12 cellular contexts compared by ENCODE assay signal in the genomic region with DNA sequence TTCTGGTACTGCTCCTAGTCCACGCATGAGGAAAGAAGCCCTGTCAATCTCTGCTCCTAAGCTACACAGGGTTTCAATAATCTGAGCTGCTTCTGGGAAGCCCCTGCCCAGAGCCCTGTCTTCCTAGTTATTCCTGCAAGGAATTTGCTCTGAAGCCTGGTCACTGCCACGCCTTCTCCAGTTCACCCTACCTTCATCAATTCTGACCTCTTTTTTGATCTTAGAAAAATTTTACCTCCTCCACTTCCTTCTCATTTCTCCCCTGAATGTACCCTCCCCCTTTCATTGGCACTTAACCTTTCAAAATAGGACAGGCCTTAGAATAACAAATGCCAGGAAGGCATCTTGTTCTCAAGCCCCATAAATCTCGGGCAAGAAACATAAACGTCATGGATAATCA. TPM values are rescaled to one million over a fixed set of nuclear protein-coding genes. Genes with fewer than 3 reads are reported as not detected.
A peak's percentile ranks its signal among the peaks of the same experiment; 100 is the strongest.
DNase-seq lines count a peak whose midpoint lies in the region; ATAC-seq and TF ChIP-seq lines count a peak whose summit lies in the region.
"Had no signal": no experiment of that assay in that cellular context is flagged by ENCODE, and none has a peak within 500 bp of the region (broad histone marks: within the 10 kb centered on the region; RNA-seq: fewer than 3 reads in every experiment).

No MANE protein-coding gene starts in this region.

- BruUV-seq in HCT116 (replicated peaks; lab: Mats Ljungman, UMichigan): no TSS peak

- H3K27me3 ChIP-seq in HCT116 (ENCODE audit: insufficient read depth, low read length): no peaks in the 10 kb centered on the region
- H3K27me3 ChIP-seq in neutrophil: no peaks in the 10 kb centered on the region
- H3K27me3 ChIP-seq in prostate gland (replicated peaks; ENCODE audit: insufficient read depth): no peaks in the 10 kb centered on the region

- TF ChIP-seq CTCF in HCT116 (IDR thresholded peaks at IDR 0.05 in 2 of 3, conservative IDR thresholded peaks at IDR 0.05 in 1 of 3; ENCODE audit: borderline replicate concordance in 1 of 3, insufficient read depth in 1 of 3, low read depth in 2 of 3, low read length in 2 of 3) (no peak), neutrophil (IDR thresholded peaks at IDR 0.05) (no peak), prostate gland (IDR thresholded peaks at IDR 0.05) (no peak)

- no peak overlapping the region for H3K27ac ChIP-seq in HCT116 (ENCODE audit: low read depth, low read length)
- peak overlapping the region; percentile 97 for H3K27ac ChIP-seq in neutrophil
- no peak overlapping the region for H3K27ac ChIP-seq in prostate gland
- H3K27ac ChIP-seq: SK-N-MC had no signal

- WGBS in prostate gland: 46% methylated on average over 4 of the region's 4 CpGs

- H3K79me2 ChIP-seq in HCT116 (ENCODE audit: insufficient read depth, low read length): no peaks in the 10 kb centered on the region

- no peaks in the 10 kb centered on the region; the same call in 1 of the 2 replicates for H4K20me1 ChIP-seq in HCT116 (ENCODE audit: insufficient read depth)

- CTCF ChIA-PET in HCT116 (lab: Charles Lee): no interaction called here

- H3K4me1 ChIP-seq in HCT116 (ENCODE audit: control insufficient read depth in 1 of 2, insufficient read depth in 2 of 2, low read length in 2 of 2): no peaks in the 10 kb centered on the region; a peak in 1 of 4 replicates
- peaks cover 64 to 81% of the 10 kb centered on the region in 2 experiments for H3K4me1 ChIP-seq in neutrophil (ENCODE audit: control insufficient read depth in 1 of 2, insufficient read depth in 1 of 2, low read depth in 1 of 2, low read length in 1 of 2)
- no peaks in the 10 kb centered on the region for H3K4me1 ChIP-seq in prostate gland (replicated peaks)

- H3K4me3 ChIP-seq in HCT116 (replicated peaks in 1 of 2; ENCODE audit: low read depth in 1 of 2, low read length in 2 of 2) (no peak overlapping the region), neutrophil (ENCODE audit: low read depth in 1 of 2, low read length in 1 of 2) (peak overlapping the region; percentile 32 to 38), prostate gland (no peak overlapping the region)
- H3K4me3 ChIP-seq: HAP-1, SK-N-MC had no signal

- H3K9me2 ChIP-seq in HCT116 (ENCODE audit: insufficient read depth): no peaks in the 10 kb centered on the region

- no peak overlapping the region for H3K4me2 ChIP-seq in HCT116 (ENCODE audit: low read length)

- peak overlapping the region; percentile 81 for H2AFZ ChIP-seq in HCT116 (ENCODE audit: low read depth, low read length, poor library complexity, severe bottlenecking)

- no peaks in the 10 kb centered on the region for H3K36me3 ChIP-seq in HCT116 (ENCODE audit: control insufficient read depth in 1 of 2, insufficient read depth in 2 of 2, low read length in 2 of 2)
- no peaks in the 10 kb centered on the region for H3K36me3 ChIP-seq in neutrophil
- H3K36me3 ChIP-seq in prostate gland: no peaks in the 10 kb centered on the region
- H3K36me3 ChIP-seq: HAP-1 had no signal

- no peaks in the 10 kb centered on the region for H3K9me3 ChIP-seq in HCT116 (ENCODE audit: control insufficient read depth in 1 of 2, insufficient read depth in 1 of 2, low read depth in 1 of 2, low read length in 2 of 2)
- no peaks in the 10 kb centered on the region for H3K9me3 ChIP-seq in neutrophil
- H3K9me3 ChIP-seq in prostate gland: no peaks in the 10 kb centered on the region
- H3K9me3 ChIP-seq: HAP-1 had no signal

- DNase-seq in HCT116 (ENCODE audit: low read depth, low spot score) (no peak), kidney tubule cell (ENCODE audit: low spot score) (peak; percentile 27), prostate gland (ENCODE audit: low spot score) (no peak), NCI-H128 (lab: John Stamatoyannopoulos, UW; ENCODE audit: unreplicated experiment) (no peak), putamen (ENCODE audit: low spot score) (no peak)
- DNase-seq: EL, NCI-H1417 treated with DMSO at 0.1 percent for 48 hours, NCI-H2029 had no signal

- POLR2A ChIA-PET in HCT116 (lab: Charles Lee): no interaction called here

- intact Hi-C loops in HCT116 (cut with micrococcal nuclease) (no loop called here), prostate gland (cut with DNase I) (no loop called here)

- no peak overlapping the region for H3K9ac ChIP-seq in HCT116 (ENCODE audit: low read length)

- RAD21 ChIA-PET in HCT116 (lab: Charles Lee; ENCODE audit: low non-redundant PET in 1 of 2, low total read pairs in 2 of 2, uncharacterized antibody in 2 of 2, unreplicated experiment in 2 of 2): no interaction called here

- no peak for TF ChIP-seq RAD21 in HCT116 (IDR thresholded peaks at IDR 0.05; ENCODE audit: low read depth)

- TF ChIP-seq POLR2A in HCT116 (IDR thresholded peaks at IDR 0.05; ENCODE audit: borderline replicate concordance, extremely low read depth, insufficient read depth, insufficient read length): no peak
- no peak for TF ChIP-seq POLR2A in prostate gland (IDR thresholded peaks at IDR 0.05)

- ATAC-seq in HCT116: no peak
- no peak for ATAC-seq in GM19395 (IDR thresholded peaks at IDR 0.05; ENCODE audit: unreplicated experiment)

TF ChIP-seq in HCT116, 20 proteins besides CTCF, POLR2A, EP300 and RAD21:
- TF ChIP-seq EZH2 (IDR thresholded peaks at IDR 0.05) (no peak), POLR2AphosphoS5 (IDR thresholded peaks at IDR 0.05; ENCODE audit: low read depth, low read length) (no peak), ELF1 (IDR thresholded peaks at IDR 0.05; ENCODE audit: borderline replicate concordance, low read depth) (no peak), FOSL1 (IDR thresholded peaks at IDR 0.05; ENCODE audit: low read depth) (no peak)

RNA-seq across cellular contexts. Expression of gene LRRK2, which starts 14.9 kb away (rescaled TPM):
- 0.20 TPM for total RNA-seq in HCT116 (2021; ENCODE audit: unreplicated experiment)
- polyA plus RNA-seq in HCT116 (2012): 0.01 TPM in 1 of 2 replicates, not detected in the other
- total RNA-seq in prostate gland: 1 to 10 TPM; 6.2 to 6.8 TPM

Comparison
In these comparisons a context has a peak if more than half of its experiments do, and no peak if none do; other contexts are left out.
1. H3K4me3 ChIP-seq: peak in neutrophil (2 of 2); none in HCT116 (0 of 2) and prostate gland (0 of 2).